25 cellular contexts compared by ENCODE assay signal in the genomic region with DNA sequence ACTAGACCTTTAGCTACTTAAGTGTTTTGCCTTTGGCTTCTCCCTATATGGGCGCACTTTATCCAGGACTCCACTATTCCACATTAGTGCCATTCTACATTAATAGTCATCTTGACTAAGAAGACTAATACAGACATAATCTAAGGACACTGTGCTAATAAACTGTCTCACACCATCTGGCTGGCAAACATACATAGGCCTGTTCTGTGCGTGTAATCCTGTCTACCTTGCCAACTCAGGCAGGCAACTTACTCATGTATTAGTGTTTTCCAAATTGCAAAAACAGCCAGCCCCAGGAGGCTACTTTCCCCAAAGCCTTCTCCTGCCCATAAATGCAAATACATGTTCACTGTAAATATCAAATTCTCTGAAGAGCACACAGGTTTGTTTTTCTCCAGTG.
"Had no signal": no experiment of that assay in that cellular context is flagged by ENCODE, and none has a peak within 500 bp of the region (broad histone marks: within the 10 kb centered on the region; RNA-seq: fewer than 3 reads in every experiment).

No MANE protein-coding gene starts in this region.

- H3K27ac ChIP-seq: cardiac muscle cell, colonic mucosa, gastrocnemius medialis, right atrium auricular region, stomach, thyroid gland, upper lobe of left lung, vagina had no signal

- H3K36me3 ChIP-seq: cardiac muscle cell, colonic mucosa, gastrocnemius medialis, right atrium auricular region, stomach, thyroid gland, upper lobe of left lung, vagina had no signal

- DNase-seq: activated CD4-positive, alpha-beta T cell treated with anti-CD3 and anti-CD28 coated beads for 48 hours; activated CD4-positive, alpha-beta T cell treated with anti-CD3 and anti-CD28 coated beads, Interleukin-2, amount 50 U/mL, for 48 hours; activated CD4-positive, CD25-positive, alpha-beta regulatory T cell; activated CD8-positive, alpha-beta memory T cell treated with anti-CD3 and anti-CD28 coated beads for 24 hours; activated effector memory CD4-positive, alpha-beta T cell treated with Interleukin-2 at 50 U/mL for 16 hours; activated naive CD4-positive, alpha-beta T cell treated with Interleukin-2 at 50 U/mL for 16 hours; anterior cingulate cortex; cerebellar nuclear complex; colonic mucosa; effector CD8-positive, alpha-beta T cell; gastrocnemius medialis; glutamatergic neuron; left cardiac atrium; left ventricle myocardium superior; mucosa of descending colon; stimulated activated CD4-positive, alpha-beta T cell treated with anti-CD3 and anti-CD28 coated beads, Interleukin-15, amount 100 ng/mL, for 24 hours; stimulated activated CD4-positive, alpha-beta T cell treated with anti-CD3 and anti-CD28 coated beads, Interleukin-2, amount 100 ng/mL, for 24 hours; stimulated activated naive B cell treated with anti-CD40 and anti-IgM and Interleukin-4, amounts not matched to agents 10 μg/mL and 1 μg/mL and 100 μg/mL, for 72 hours; stomach; thyroid gland; upper lobe of left lung had no signal

- H3K4me1 ChIP-seq: colonic mucosa, gastrocnemius medialis, right atrium auricular region, stomach, thyroid gland, upper lobe of left lung, vagina had no signal

- ATAC-seq: gastrocnemius medialis; left cardiac atrium; left ventricle myocardium superior; mucosa of descending colon; natural killer cell treated with Interleukin-12 subunit alpha and Interleukin-12 subunit beta and Interleukin-15 and Interleukin-18, amount 100 ng/mL, for 72 hours; stimulated activated naive B cell treated with anti-CD40 and anti-IgM and Interleukin-4, amounts not matched to agents 10 μg/mL and 1 μg/mL and 100 μg/mL, for 72 hours had no signal

- H3K9me3 ChIP-seq: colonic mucosa, gastrocnemius medialis, mucosa of descending colon, right atrium auricular region, stomach, thyroid gland, upper lobe of left lung, vagina had no signal

- H3K4me3 ChIP-seq: cardiac muscle cell, colonic mucosa, gastrocnemius medialis, mucosa of descending colon, right atrium auricular region, stomach, thyroid gland, upper lobe of left lung, vagina had no signal

- H3K27me3 ChIP-seq: cardiac muscle cell, colonic mucosa, gastrocnemius medialis, right atrium auricular region, stomach, thyroid gland, upper lobe of left lung, vagina had no signal
